ENCODE assay signal across 20 cellular contexts in genomic region chr2:32496657-32497056, GRCh38.
DNase-seq lines count a peak whose midpoint lies in the region; ATAC-seq, FAIRE-seq and TF ChIP-seq lines count a peak whose summit lies in the region.
"Had no signal": no experiment of that assay in that cellular context is flagged by ENCODE, and none has a peak within 500 bp of the region (broad histone marks: within the 10 kb centered on the region; RNA-seq: fewer than 3 reads in every experiment).

No MANE protein-coding gene starts in this region.

- no peaks in the 10 kb centered on the region for H3K27me3 Mint-ChIP-seq in T-helper 17 cell

- ATAC-seq in T-helper 17 cell = no peak
- ATAC-seq: right cardiac atrium had no signal

- in situ Hi-C loops in HAP-1 (cut with MboI; ENCODE audit: low sequenced_read_pairs) = no loop called here
- in situ Hi-C loops in GM13976 (cut with MboI; ENCODE audit: low sequenced_read_pairs, unreplicated experiment) = no loop called here

- H3K9me3 ChIP-seq in HAP-1 (no peaks in the 10 kb centered on the region), T-helper 17 cell (ENCODE audit: control insufficient read depth, low read length, poor library complexity, severe bottlenecking) (no peaks in the 10 kb centered on the region)
- H3K9me3 ChIP-seq: SK-N-SH had no signal

- no peak for FAIRE-seq in urothelium cell line (lab: Jason Lieb, UNC)
- FAIRE-seq: D721Med, islet of Langerhans had no signal

- peaks cover 12% of the 10 kb centered on the region for H3K36me3 Mint-ChIP-seq in T-helper 17 cell (ENCODE audit: low read depth)

- peak; percentile 30 to 41 for DNase-seq in AML-193 (lab: John Stamatoyannopoulos, UW)
- DNase-seq in HAP-1 (ENCODE audit: low spot score in 2 of 2) = peak; percentile 59 to 74
- DNase-seq in T-helper 17 cell = no peak
- peak; percentile 8 for DNase-seq in iPS-NIHi11 (ENCODE audit: low spot score)
- no peak for DNase-seq in urothelium cell line (ENCODE audit: low spot score)
- DNase-seq in T1000 (lab: John Stamatoyannopoulos, UW) = no peak
- no peak for DNase-seq in COLO668 (lab: John Stamatoyannopoulos, UW; ENCODE audit: unreplicated experiment)
- DNase-seq in GM13976 (ENCODE audit: low spot score) = no peak
- DNase-seq: activated CD8-positive, alpha-beta memory T cell treated with anti-CD3 and anti-CD28 coated beads for 24 hours; activated gamma-delta T cell; aorta; foreskin melanocyte; GF-D8; NCI-H187 treated with DMSO at 0.1 percent for 48 hours; occipital lobe; PC-9; right cardiac atrium; SK-N-SH had no signal

- H3K4me3 ChIP-seq in HAP-1 = no peak overlapping the region
- H3K4me3 ChIP-seq: PC-9 had no signal

- no peak for TF ChIP-seq CTCF in GM13976 (IDR thresholded peaks at IDR 0.05; ENCODE audit: borderline replicate concordance, control extremely low read depth, extremely low read depth, insufficient read depth, missing control alignments)

- H3K27me3 ChIP-seq in HAP-1 (ENCODE audit: low read depth) = no peaks in the 10 kb centered on the region

- no peaks in the 10 kb centered on the region for H3K4me1 Mint-ChIP-seq in T-helper 17 cell

- H3K27ac Mint-ChIP-seq in T-helper 17 cell = peak overlapping the region; percentile 85

- H3K4me1 ChIP-seq in HAP-1 = peaks cover 15% of the 10 kb centered on the region

- H3K4me3 Mint-ChIP-seq in T-helper 17 cell = no peak overlapping the region

- H3K36me3 ChIP-seq in HAP-1 (replicated peaks) = peaks cover 24% of the 10 kb centered on the region

Comparison
In these comparisons a context has a peak if more than half of its experiments do, and no peak if none do; other contexts are left out.
1. DNase-seq: peak in AML-193 (2 of 2), HAP-1 (2 of 2) and iPS-NIHi11 (single experiment); none in T-helper 17 cell (0 of 3), urothelium cell line (single experiment), T1000 (single experiment), COLO668 (single experiment) and GM13976 (single experiment).